8 cellular contexts compared by ENCODE assay signal in the genomic region with DNA sequence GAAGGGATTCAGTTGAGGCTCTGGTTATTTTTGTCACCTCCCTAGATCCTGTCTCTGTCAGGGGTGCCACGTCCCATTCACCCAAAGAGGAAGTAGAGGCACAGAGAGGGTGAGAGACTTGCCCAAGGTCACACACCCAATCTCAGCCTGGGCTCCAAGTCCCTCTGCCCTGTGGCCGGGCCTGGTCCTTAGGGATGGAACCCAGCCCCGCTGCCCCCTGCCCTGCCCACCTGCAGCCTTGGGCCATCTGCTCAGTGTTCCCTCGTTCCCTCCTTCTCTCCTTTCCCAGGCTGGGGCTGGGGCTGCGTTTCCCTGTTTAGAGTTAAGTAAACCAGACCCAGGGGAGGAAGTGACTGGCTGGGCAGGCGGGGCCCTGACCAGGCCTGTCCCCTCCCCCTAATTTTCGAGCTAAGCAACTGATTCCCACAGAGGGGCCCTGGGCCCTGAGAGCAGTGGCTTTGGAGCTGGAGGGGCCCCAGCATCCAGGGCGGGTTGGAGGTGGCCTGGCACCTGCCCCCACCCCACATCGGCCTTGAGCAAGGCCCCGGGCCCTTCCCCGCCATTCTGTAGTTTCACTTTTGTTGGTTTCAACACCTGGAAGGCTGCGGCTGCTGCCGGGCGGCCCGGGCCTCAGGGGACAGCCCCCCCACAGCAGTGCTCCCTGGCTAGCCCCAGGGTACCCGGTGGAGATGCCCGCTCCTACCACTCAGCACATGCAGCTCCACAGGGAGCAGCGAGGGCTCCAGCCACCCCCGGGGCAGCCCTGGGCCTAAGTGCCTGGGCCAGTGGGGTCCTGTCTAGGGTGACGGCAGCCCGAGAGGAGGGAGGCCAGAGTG. TPM values are rescaled to one million over a fixed set of nuclear protein-coding genes. Genes with fewer than 3 reads are reported as not detected.
DNase-seq lines count a peak whose midpoint lies in the region; ATAC-seq and TF ChIP-seq lines count a peak whose summit lies in the region.

No MANE protein-coding gene starts in this region.

- intact Hi-C loops in breast epithelium (cut with DNase I; ENCODE audit: low total_unique reads), result no loop called here

- peak overlapping the region; percentile 88 to 92 for H3K27ac ChIP-seq in breast epithelium

- peak overlapping the region; percentile 68 to 79 (median 69) for H3K4me3 ChIP-seq in breast epithelium

- no peak for ATAC-seq in GM18519 (IDR thresholded peaks at IDR 0.05; ENCODE audit: low FRiP score, unreplicated experiment)

- H3K4me1 ChIP-seq in breast epithelium, result peaks cover 12 to 20% of the 10 kb centered on the region in 2 donors

- no peaks in the 10 kb centered on the region for H3K36me3 ChIP-seq in breast epithelium

- TF ChIP-seq CTCF in AG09319 (IDR thresholded peaks at IDR 0.05; ENCODE audit: low read depth, low read length), result no peak
- TF ChIP-seq CTCF in breast epithelium (IDR thresholded peaks at IDR 0.05), result no peak

- H3K9me3 ChIP-seq in breast epithelium, result no peaks in the 10 kb centered on the region

- DNase-seq in AG09319 (ENCODE audit: extremely low read depth, low read depth) (peak; percentile 35), HuH-7 (ENCODE audit: low spot score) (peak; percentile 100), T-helper 9 cell (peak; percentile 25), breast epithelium (ENCODE audit: low spot score in 2 of 2) (no peak), kidney tubule cell (ENCODE audit: low spot score) (peak; percentile 44)
- peak; percentile 25 for DNase-seq in stimulated activated CD8-positive, alpha-beta memory T cell treated with anti-CD3 and anti-CD28 coated beads, Interleukin-4, amount 100 ng/mL, for 24 hours (ENCODE audit: low read depth)

- no peaks in the 10 kb centered on the region for H3K27me3 ChIP-seq in breast epithelium

- TF ChIP-seq POLR2A in GM19099 (IDR thresholded peaks at IDR 0.05; ENCODE audit: extremely low read depth, insufficient read length, low read depth) (peak; percentile 66), breast epithelium (IDR thresholded peaks at IDR 0.05) (no peak)

RNA-seq across cellular contexts. Expression of a gene that starts 1.5 kb away (rescaled TPM):
- total RNA-seq in breast epithelium, result 100 to 1,000 TPM in 1 of 3 donors, 10 to 100 TPM in 2; 71.4 to 135 (median 90.3) TPM

RNA-seq across cellular contexts. Expression of a gene that starts 9.9 kb away (rescaled TPM):
- total RNA-seq in breast epithelium, result 100 to 1,000 TPM; 105 to 117 (median 117) TPM

RNA-seq across cellular contexts. Expression of a gene that starts 30.2 kb away (rescaled TPM):
- 10 to 100 TPM in 2 of 3 donors, 1 to 10 TPM in 1; 9.8 to 26.4 (median 20.6) TPM for total RNA-seq in breast epithelium

RNA-seq across cellular contexts. Expression of a gene that starts 36.4 kb away (rescaled TPM):
- 10 to 100 TPM; 40.3 to 63.7 (median 49.8) TPM for total RNA-seq in breast epithelium

Comparison
In these comparisons a context has a peak if more than half of its experiments do, and no peak if none do; other contexts are left out.
1. DNase-seq: peak in AG09319 (single experiment), HuH-7 (single experiment), T-helper 9 cell (single experiment), kidney tubule cell (single experiment) and stimulated activated CD8-positive, alpha-beta memory T cell treated with anti-CD3 and anti-CD28 coated beads, Interleukin-4, amount 100 ng/mL, for 24 hours (single experiment); none in breast epithelium (0 of 2).